In genomic region chr2:170770008-170770303, GRCh38 we compare ENCODE assay signal across 7 cellular contexts. TPM values are rescaled to one million over a fixed set of nuclear protein-coding genes. Genes with fewer than 3 reads are reported as not detected.
DNase-seq lines count a peak whose midpoint lies in the region; ATAC-seq, FAIRE-seq and TF ChIP-seq lines count a peak whose summit lies in the region.

No MANE protein-coding gene starts in this region.

- H3K36me3 ChIP-seq in bronchial epithelial cell (ENCODE audit: control insufficient read depth, insufficient read depth, low read length), result no peaks in the 10 kb centered on the region
- no peaks in the 10 kb centered on the region for H3K36me3 ChIP-seq in mucosa of stomach (ENCODE audit: control insufficient read depth, insufficient read depth, low read length)

- DNase-seq in GM19239 (ENCODE audit: insufficient read length, low spot score) (no peak), NCI-H2107 (lab: John Stamatoyannopoulos, UW) (peak; percentile 65), bronchial epithelial cell (ENCODE audit: low read depth) (no peak), SW 1271 (lab: John Stamatoyannopoulos, UW) (no peak), AG08395 (ENCODE audit: low spot score) (no peak)

- ATAC-seq in GM18858 (IDR thresholded peaks at IDR 0.05; ENCODE audit: unreplicated experiment), result no peak

- TF ChIP-seq CTCF in bronchial epithelial cell (IDR thresholded peaks at IDR 0.05; ENCODE audit: insufficient read depth, low read length, severe bottlenecking), result no peak

- FAIRE-seq in GM19239 (lab: Jason Lieb, UNC) (peak; percentile 23), bronchial epithelial cell (lab: Jason Lieb, UNC) (no peak)

- no peaks in the 10 kb centered on the region for H3K9me3 ChIP-seq in mucosa of stomach (ENCODE audit: control insufficient read depth, low read length)

- peaks cover 2% of the 10 kb centered on the region for H3K27me3 ChIP-seq in bronchial epithelial cell (ENCODE audit: control insufficient read depth, insufficient read depth, low read length)
- H3K27me3 ChIP-seq in mucosa of stomach (ENCODE audit: control insufficient read depth, insufficient read depth, low read length), result no peaks in the 10 kb centered on the region

- H3K4me1 ChIP-seq in mucosa of stomach (ENCODE audit: control insufficient read depth, insufficient read depth, low read length), result no peaks in the 10 kb centered on the region

- H3K4me3 ChIP-seq in bronchial epithelial cell (ENCODE audit: low read depth, low read length) (peak overlapping the region; percentile 51), mucosa of stomach (ENCODE audit: low read length) (peak overlapping the region; percentile 96)

- H3K9ac ChIP-seq in mucosa of stomach (ENCODE audit: low read length), result peak overlapping the region; percentile 89

RNA-seq across cellular contexts. Expression of gene ERICH2, which starts 0.2 kb away (rescaled TPM):
- 4.7 and 7.7 TPM in 2 replicates for total RNA-seq in bronchial epithelial cell

RNA-seq across cellular contexts. Expression of gene GAD1, which starts 46.7 kb away (rescaled TPM):
- 1.3 and 1.7 TPM in 2 replicates for total RNA-seq in bronchial epithelial cell

RNA-seq across cellular contexts. Expression of gene SP5, which starts 54.8 kb away (rescaled TPM):
- not detected in 2 replicates for total RNA-seq in bronchial epithelial cell
